20 cellular contexts compared by ENCODE assay signal in the genomic region with DNA sequence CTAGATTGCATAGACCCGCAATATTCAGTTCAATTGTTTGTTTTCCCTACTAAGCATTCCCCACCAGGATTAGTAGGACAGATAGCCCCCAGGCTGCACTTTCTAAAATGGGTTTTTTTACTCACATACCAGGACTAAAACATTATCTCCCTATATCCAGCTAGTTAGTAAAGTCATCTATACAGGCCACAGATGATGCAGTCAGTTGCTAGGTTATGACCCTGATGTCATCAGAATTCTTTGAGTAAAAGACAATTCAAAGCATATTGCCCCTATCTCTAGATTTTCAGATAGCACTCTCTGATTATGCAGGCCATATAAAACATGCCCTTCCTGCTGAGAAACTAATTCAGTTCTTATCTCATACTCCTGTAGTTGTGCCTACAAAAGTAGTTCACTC.
DNase-seq lines count a peak whose midpoint lies in the region; ATAC-seq and TF ChIP-seq lines count a peak whose summit lies in the region.
"Had no signal": no experiment of that assay in that cellular context is flagged by ENCODE, and none has a peak within 500 bp of the region (broad histone marks: within the 10 kb centered on the region; RNA-seq: fewer than 3 reads in every experiment).

No MANE protein-coding gene starts in this region.

- POLR2A ChIA-PET in HEK293 (lab: Yijun Ruan, JAX) (no interaction called here), HEK293T (lab: Yijun Ruan, JAX) (interaction anchor here (1.0 kb wide), 1 partner anchor 9 kb away, joined by 4 read pairs; no protein-coding TSS in a partner anchor)

- no peak overlapping the region for H4K12ac ChIP-seq in trophoblast cell (ENCODE audit: low read depth, low read length)

- H3K4me3 ChIP-seq in HEK293 (ENCODE audit: low read depth, low read length) (no peak overlapping the region), mesendoderm (ENCODE audit: low read length) (no peak overlapping the region), trophoblast cell (ENCODE audit: low read depth, low read length) (no peak overlapping the region)
- H3K4me3 ChIP-seq: BLaER1 had no signal

- no peak overlapping the region for H2AK5ac ChIP-seq in mesendoderm (ENCODE audit: low read length)
- no peak overlapping the region for H2AK5ac ChIP-seq in trophoblast cell (ENCODE audit: low read length)

- H2BK5ac ChIP-seq in mesendoderm (ENCODE audit: low read length) = no peak overlapping the region
- no peak overlapping the region for H2BK5ac ChIP-seq in trophoblast cell (ENCODE audit: low read depth, low read length, poor library complexity)

- no peak overlapping the region for H3K14ac ChIP-seq in trophoblast cell (ENCODE audit: low read length)

- H3K9ac ChIP-seq in mesendoderm (ENCODE audit: low read length) (no peak overlapping the region), trophoblast cell (ENCODE audit: low read length) (no peak overlapping the region)
- H3K9ac ChIP-seq: BLaER1 had no signal

- H3K9me3 ChIP-seq in HEK293 (ENCODE audit: control insufficient read depth, insufficient read depth, low read depth, low read length) (no peaks in the 10 kb centered on the region), trophoblast cell (ENCODE audit: insufficient read depth, low read depth, low read length) (peaks cover 2% of the 10 kb centered on the region)
- H3K9me3 ChIP-seq: BE2C had no signal

- no peak overlapping the region for H4K5ac ChIP-seq in mesendoderm (ENCODE audit: low read length)

- no peak overlapping the region for H2BK12ac ChIP-seq in trophoblast cell (ENCODE audit: low read length)

- DNase-seq in HEK293T (ENCODE audit: extremely low spot score) = no peak
- DNase-seq in mesendoderm = peak; percentile 76
- peak; percentile 71 to 96 for DNase-seq in trophoblast cell
- no peak for DNase-seq in left lobe of liver (ENCODE audit: low spot score)
- no peak for DNase-seq in T-helper 2 cell
- DNase-seq: 8988T; ACHN; BE2C; C1 segment of cervical spinal cord; CD4-positive, alpha-beta memory T cell; CD4-positive, CD25-positive, alpha-beta regulatory T cell; CD8-positive, alpha-beta memory T cell; COR-L47; DMS 273 treated with DMSO at 0.1 percent for 48 hours; DMS153; DMS79 treated with DMSO at 0.1 percent for 48 hours; GF-D8 had no signal

- no peak for TF ChIP-seq CTCF in HEK293 (tag by site-specific recombination; IDR thresholded peaks at IDR 0.05)

- no peak overlapping the region for H3K56ac ChIP-seq in mesendoderm (ENCODE audit: low read length)

- ATAC-seq in HG03139 (IDR thresholded peaks at IDR 0.05; ENCODE audit: unreplicated experiment) (no peak), left lobe of liver (no peak)

- H3K23ac ChIP-seq in mesendoderm (ENCODE audit: low read length) = no peak overlapping the region
- H3K23ac ChIP-seq in trophoblast cell (ENCODE audit: low read length) = no peak overlapping the region

- no peak overlapping the region for H3K4me2 ChIP-seq in mesendoderm (ENCODE audit: low read length)
- H3K4me2 ChIP-seq in trophoblast cell (ENCODE audit: low read length) = no peak overlapping the region
- H3K4me2 ChIP-seq: BLaER1 had no signal

- H3K27ac ChIP-seq in HEK293 (ENCODE audit: extremely low read depth, low read depth, low read length) (no peak overlapping the region), mesendoderm (ENCODE audit: low read depth, low read length) (no peak overlapping the region), trophoblast cell (ENCODE audit: low read depth, low read length) (no peak overlapping the region)
- H3K27ac ChIP-seq: BLaER1 had no signal

- no peaks in the 10 kb centered on the region for H3K36me3 ChIP-seq in HEK293 (ENCODE audit: control insufficient read depth in 2 of 2, insufficient read depth in 1 of 2, low read length in 2 of 2)
- no peaks in the 10 kb centered on the region for H3K36me3 ChIP-seq in mesendoderm (ENCODE audit: control insufficient read depth, insufficient read depth, low read length)
- no peaks in the 10 kb centered on the region for H3K36me3 ChIP-seq in trophoblast cell (ENCODE audit: control insufficient read depth in 1 of 2, insufficient read depth in 2 of 2, low read length in 2 of 2)
- H3K36me3 ChIP-seq: BE2C, BLaER1 had no signal

- H3K27me3 ChIP-seq in mesendoderm (ENCODE audit: insufficient read depth, low read length, poor library complexity) = no peaks in the 10 kb centered on the region
- H3K27me3 ChIP-seq in trophoblast cell (ENCODE audit: insufficient read depth, low read length) = no peaks in the 10 kb centered on the region
- H3K27me3 ChIP-seq: BE2C, BLaER1 had no signal

- no peak overlapping the region for H4K91ac ChIP-seq in trophoblast cell (ENCODE audit: low read depth, low read length)

- WGBS in mesendoderm (ENCODE audit: extremely low coverage, insufficient coverage, low lambda C conversion rate) = no CpG with 5 or more reads among the region's 1 CpG
- whole genome bisulfite sequencing in trophoblast cell (ENCODE audit: extremely low coverage, insufficient coverage, insufficient read length) = no CpG with 5 or more reads among the region's 1 CpG

- no peak overlapping the region for H4K8ac ChIP-seq in mesendoderm (ENCODE audit: low read depth, low read length)
- no peak overlapping the region for H4K8ac ChIP-seq in trophoblast cell (ENCODE audit: low read depth, low read length)

- CTCF ChIA-PET in HEK293 (lab: Yijun Ruan, JAX) (no interaction called here), HEK293T (lab: Yijun Ruan, JAX) (no interaction called here)

- H3K4ac ChIP-seq in mesendoderm (ENCODE audit: low read depth, low read length) (no peak overlapping the region), trophoblast cell (ENCODE audit: low read depth, low read length) (no peak overlapping the region)

- H2AFZ ChIP-seq in trophoblast cell (ENCODE audit: insufficient read depth, low read length, poor library complexity) = no peak overlapping the region

- no peak overlapping the region for H3K18ac ChIP-seq in mesendoderm (ENCODE audit: low read length)
- no peak overlapping the region for H3K18ac ChIP-seq in trophoblast cell (ENCODE audit: low read length)

- H3K4me1 ChIP-seq in HEK293 (ENCODE audit: control insufficient read depth, insufficient read depth, low read length) (no peaks in the 10 kb centered on the region), mesendoderm (ENCODE audit: control insufficient read depth, low read depth, low read length) (peaks cover 4% of the 10 kb centered on the region), trophoblast cell (ENCODE audit: control insufficient read depth in 1 of 2, insufficient read depth in 2 of 2, low read length in 2 of 2) (peaks cover 0 to 3% of the 10 kb centered on the region in 2 experiments)
- H3K4me1 ChIP-seq: BE2C, BLaER1 had no signal

- H3K79me1 ChIP-seq in mesendoderm (ENCODE audit: low read length) = no peaks in the 10 kb centered on the region
- no peaks in the 10 kb centered on the region for H3K79me1 ChIP-seq in trophoblast cell (ENCODE audit: low read length)

- H2BK15ac ChIP-seq in mesendoderm (replicated peaks; ENCODE audit: low read depth) = no peak overlapping the region

- no peaks in the 10 kb centered on the region for H3K79me2 ChIP-seq in mesendoderm (ENCODE audit: control insufficient read depth, insufficient read depth, low read length)
- H3K79me2 ChIP-seq in trophoblast cell (ENCODE audit: control insufficient read depth, insufficient read depth, low read length, poor library complexity) = no peaks in the 10 kb centered on the region

- H2BK120ac ChIP-seq in mesendoderm (ENCODE audit: low read depth, low read length) (no peak overlapping the region), trophoblast cell (ENCODE audit: insufficient read depth, low read length, poor library complexity) (no peak overlapping the region)

TF ChIP-seq in HEK293, 187 proteins besides CTCF, POLR2A, EP300 and RAD21 (continues in another document):
- 0 out of 2 replicates have a peak, but pooled peaks have one; percentile 16 for TF ChIP-seq OSR2 (tag by site-specific recombination; IDR thresholded peaks at IDR 0.05)
- peak; percentile 72; the same call in 1 of the 2 replicates for TF ChIP-seq TCF7L2 (IDR thresholded peaks at IDR 0.05; ENCODE audit: borderline replicate concordance, low read depth, low read length)
- TF ChIP-seq ZBTB21 (tag by site-specific recombination; IDR thresholded peaks at IDR 0.05) = 0 out of 2 replicates have a peak, but pooled peaks have one; percentile 40
- TF ChIP-seq ZNF843 (tag by site-specific recombination; IDR thresholded peaks at IDR 0.05) = 0 out of 2 replicates have a peak, but pooled peaks have one; percentile 15
- 0 out of 2 replicates have a peak, but pooled peaks have one; percentile 27 for TF ChIP-seq FEZF1 (tag by site-specific recombination; IDR thresholded peaks at IDR 0.05)
- TF ChIP-seq PRDM1 (tag by site-specific recombination; IDR thresholded peaks at IDR 0.05) = no peak
- no peak for TF ChIP-seq ZBTB48 (tag by site-specific recombination; IDR thresholded peaks at IDR 0.05)

TF ChIP-seq in HEK293T, 16 proteins besides CTCF, POLR2A, EP300 and RAD21:
- no peak for TF ChIP-seq HDGF (IDR thresholded peaks at IDR 0.05; ENCODE audit: borderline replicate concordance)
- 0 out of 2 replicates have a peak, but pooled peaks have one; percentile 42 for TF ChIP-seq CTBP1 (IDR thresholded peaks at IDR 0.05; ENCODE audit: borderline replicate concordance)
TF ChIP-seq in HEK293T: peak in this region for 1.

Comparison
In these comparisons a context has a peak if more than half of its experiments do, and no peak if none do; other contexts are left out.
1. DNase-seq: peak in mesendoderm (single experiment) and trophoblast cell (2 of 2); none in HEK293T (single experiment), left lobe of liver (single experiment) and T-helper 2 cell (0 of 5).